ENCODE assay signal across 19 cellular contexts in genomic region chr3:170080605-170081004, GRCh38.
"Had no signal": no experiment of that assay in that cellular context is flagged by ENCODE, and none has a peak within 500 bp of the region (broad histone marks: within the 10 kb centered on the region; RNA-seq: fewer than 3 reads in every experiment).

No MANE protein-coding gene starts in this region.

- H3K27me3 Mint-ChIP-seq: activated CD4-positive, alpha-beta memory T cell treated with anti-CD3 and anti-CD28 coated beads, Interleukin-2, amount 10 ng/mL, durations not matched to agents 7 days and 5 days; activated CD4-positive, alpha-beta T cell treated with anti-CD3 and anti-CD28 coated beads, Interleukin-2, amount 10 ng/mL, durations not matched to agents 24 days and 14 days; activated naive CD4-positive, alpha-beta T cell treated with anti-CD3 and anti-CD28 coated beads, Interleukin-2, amount 10 ng/mL, durations not matched to agents 7 days and 5 days; activated T-cell treated with anti-CD3 and anti-CD28 coated beads, Interleukin-2, amount 50 U/mL, for 24 hours; brain had no signal

- H3K4me1 Mint-ChIP-seq: natural killer cell had no signal

- DNase-seq: activated CD4-positive, alpha-beta memory T cell treated with anti-CD3 and anti-CD28 coated beads, Interleukin-2, amount 10 ng/mL, durations not matched to agents 7 days and 5 days; activated CD4-positive, alpha-beta T cell treated with anti-CD3 and anti-CD28 coated beads, Interleukin-2, amount 10 ng/mL, durations not matched to agents 24 days and 14 days; activated effector memory CD4-positive, alpha-beta T cell treated with Interleukin-2 at 50 U/mL for 16 hours; activated naive CD4-positive, alpha-beta T cell treated with anti-CD3 and anti-CD28 coated beads, Interleukin-2, amount 10 ng/mL, durations not matched to agents 7 days and 5 days; activated T-cell treated with anti-CD3 and anti-CD28 coated beads, Interleukin-2, amount 50 U/mL, for 24 hours; aorta; effector CD4-positive, alpha-beta T cell; left lung; natural killer cell; spleen; stimulated activated CD4-positive, alpha-beta T cell treated with anti-CD3 and anti-CD28 coated beads, Interleukin-4, amount 100 ng/mL, for 4 hours; stimulated activated naive CD8-positive, alpha-beta T cell treated with anti-CD3 and anti-CD28 coated beads, Interleukin-15, Interleukin-2, amounts not matched to agents 100 U/mL and 50 U/mL, for 24 hours; upper lobe of right lung had no signal

- H3K27ac ChIP-seq: left lung, spleen, upper lobe of right lung had no signal

- H3K27me3 ChIP-seq: left lung, spleen, upper lobe of right lung had no signal

- H3K4me1 ChIP-seq: left lung, upper lobe of right lung had no signal

- H3K4me3 ChIP-seq: left lung, lung, spleen, upper lobe of right lung had no signal

- ATAC-seq: activated CD4-positive, CD25-positive, alpha-beta regulatory T cell treated with anti-CD3 and anti-CD28 coated beads, Interleukin-2, amount 50 U/mL, for 24 hours; left lung; natural killer cell; stimulated activated naive CD8-positive, alpha-beta T cell treated with anti-CD3 and anti-CD28 coated beads, Interleukin-15, Interleukin-2, amounts not matched to agents 100 U/mL and 50 U/mL, for 24 hours; upper lobe of right lung had no signal

- H3K9me3 Mint-ChIP-seq: activated CD4-positive, alpha-beta memory T cell treated with anti-CD3 and anti-CD28 coated beads, Interleukin-2, amount 10 ng/mL, durations not matched to agents 7 days and 5 days; activated naive CD4-positive, alpha-beta T cell treated with anti-CD3 and anti-CD28 coated beads, Interleukin-2, amount 10 ng/mL, durations not matched to agents 7 days and 5 days; activated T-cell treated with anti-CD3 and anti-CD28 coated beads, Interleukin-2, amount 50 U/mL, for 24 hours; natural killer cell; T-helper 1 cell treated with Interleukin-12 subunit alpha and Interleukin-12 subunit beta and Interleukin-4 antibody, amounts not matched to agents 30 μg/mL and 1 μg/mL, for 36 hours had no signal

- H3K27ac Mint-ChIP-seq: activated CD4-positive, alpha-beta memory T cell treated with anti-CD3 and anti-CD28 coated beads, Interleukin-2, amount 10 ng/mL, durations not matched to agents 7 days and 5 days; activated CD4-positive, alpha-beta T cell treated with anti-CD3 and anti-CD28 coated beads, Interleukin-2, amount 10 ng/mL, durations not matched to agents 24 days and 14 days; activated naive CD4-positive, alpha-beta T cell treated with anti-CD3 and anti-CD28 coated beads, Interleukin-2, amount 10 ng/mL, durations not matched to agents 7 days and 5 days; activated T-cell treated with anti-CD3 and anti-CD28 coated beads, Interleukin-2, amount 50 U/mL, for 24 hours; brain; T-helper 1 cell treated with Interleukin-12 subunit alpha and Interleukin-12 subunit beta and Interleukin-4 antibody, amounts not matched to agents 30 μg/mL and 1 μg/mL, for 36 hours had no signal

- H3K4me3 Mint-ChIP-seq: activated CD4-positive, alpha-beta memory T cell treated with anti-CD3 and anti-CD28 coated beads, Interleukin-2, amount 10 ng/mL, durations not matched to agents 7 days and 5 days; activated CD4-positive, alpha-beta T cell treated with anti-CD3 and anti-CD28 coated beads, Interleukin-2, amount 10 ng/mL, durations not matched to agents 24 days and 14 days; activated naive CD4-positive, alpha-beta T cell treated with anti-CD3 and anti-CD28 coated beads, Interleukin-2, amount 10 ng/mL, durations not matched to agents 7 days and 5 days; activated T-cell treated with anti-CD3 and anti-CD28 coated beads, Interleukin-2, amount 50 U/mL, for 24 hours; brain; mesothelial cell of epicardium; natural killer cell; T-helper 1 cell treated with Interleukin-12 subunit alpha and Interleukin-12 subunit beta and Interleukin-4 antibody, amounts not matched to agents 30 μg/mL and 1 μg/mL, for 36 hours had no signal

- FAIRE-seq: endometrium had no signal

- H3K9me3 ChIP-seq: left lung, spleen, upper lobe of right lung had no signal
